10 cellular contexts compared by ENCODE assay signal in genomic region chr19:49120325-49120683, GRCh38. TPM values are rescaled to one million over a fixed set of nuclear protein-coding genes. Genes with fewer than 3 reads are reported as not detected.
A peak's percentile ranks its signal among the peaks of the same experiment; 100 is the strongest.
DNase-seq lines count a peak whose midpoint lies in the region; ATAC-seq and TF ChIP-seq lines count a peak whose summit lies in the region.
"Had no signal": no experiment of that assay in that cellular context is flagged by ENCODE, and none has a peak within 500 bp of the region (broad histone marks: within the 10 kb centered on the region; RNA-seq: fewer than 3 reads in every experiment).

No MANE protein-coding gene starts in this region.

- TF ChIP-seq CTCF in DND-41 (IDR thresholded peaks at IDR 0.05; ENCODE audit: borderline replicate concordance, extremely low read depth, low read length, poor library complexity, severe bottlenecking), result no peak
- TF ChIP-seq CTCF in colonic mucosa (IDR thresholded peaks at IDR 0.05), result no peak
- no peak for TF ChIP-seq CTCF in osteoblast (IDR thresholded peaks at IDR 0.05; ENCODE audit: extremely low read depth, low read depth, low read length)
- no peak for TF ChIP-seq CTCF in body of pancreas (IDR thresholded peaks at IDR 0.05)

- no peaks in the 10 kb centered on the region for H3K9me3 ChIP-seq in DND-41 (ENCODE audit: insufficient read depth, low read length, severe bottlenecking)
- no peaks in the 10 kb centered on the region for H3K9me3 ChIP-seq in NT2/D1 (ENCODE audit: insufficient read depth, low read length)
- no peaks in the 10 kb centered on the region for H3K9me3 ChIP-seq in colonic mucosa
- no peaks in the 10 kb centered on the region for H3K9me3 ChIP-seq in osteoblast (ENCODE audit: low read depth, low read length)
- no peaks in the 10 kb centered on the region for H3K9me3 ChIP-seq in body of pancreas
- H3K9me3 ChIP-seq: gastrocnemius medialis had no signal

- no peak overlapping the region for H2AFZ ChIP-seq in DND-41 (ENCODE audit: low read depth, low read length)
- no peak overlapping the region for H2AFZ ChIP-seq in osteoblast (ENCODE audit: low read length)

- ATAC-seq in DND-41 (ENCODE audit: insufficient read depth, low read depth) (no peak), HG03457 (IDR thresholded peaks at IDR 0.05; ENCODE audit: unreplicated experiment) (no peak), GM21515 (IDR thresholded peaks at IDR 0.05; ENCODE audit: unreplicated experiment) (no peak), body of pancreas (no peak), HG02938 (IDR thresholded peaks at IDR 0.05; ENCODE audit: unreplicated experiment) (no peak)

- H3K79me2 ChIP-seq in DND-41 (ENCODE audit: insufficient read depth, low read length) (peaks cover 22% of the 10 kb centered on the region), osteoblast (ENCODE audit: insufficient read depth, low read length) (no peaks in the 10 kb centered on the region)

- H3K9ac ChIP-seq in DND-41 (ENCODE audit: low read depth, low read length) (peak overlapping the region; percentile 84), NT2/D1 (ENCODE audit: insufficient read length, low read depth) (peak overlapping the region; percentile 70), colonic mucosa (ENCODE audit: low read depth in 2 of 2, low read length in 2 of 2) (peak overlapping the region; percentile 66 to 72)

- DNase-seq in DND-41 (no peak), NT2/D1 (ENCODE audit: low read depth, low spot score) (no peak), colonic mucosa (no peak), osteoblast (ENCODE audit: insufficient read length, low spot score, missing footprints) (peak; percentile 58), body of pancreas (no peak)
- DNase-seq: NCI-H187 had no signal

- no peak for TF ChIP-seq POLR2A in body of pancreas (IDR thresholded peaks at IDR 0.05)

- peaks cover 5% of the 10 kb centered on the region for H3K36me3 ChIP-seq in DND-41 (ENCODE audit: insufficient read depth, low read length)
- peaks cover 2% of the 10 kb centered on the region for H3K36me3 ChIP-seq in NT2/D1 (ENCODE audit: insufficient read depth, insufficient read length, low read length)
- H3K36me3 ChIP-seq in colonic mucosa, result no peaks in the 10 kb centered on the region
- no peaks in the 10 kb centered on the region for H3K36me3 ChIP-seq in osteoblast (ENCODE audit: insufficient read depth, low read length)
- H3K36me3 ChIP-seq in body of pancreas (replicated peaks in 1 of 2; ENCODE audit: insufficient read depth in 1 of 2, low read depth in 2 of 2), result no peaks in the 10 kb centered on the region
- H3K36me3 ChIP-seq: gastrocnemius medialis had no signal

- peaks cover 3% of the 10 kb centered on the region for H4K20me1 ChIP-seq in DND-41 (ENCODE audit: insufficient read depth, low read length)
- no peaks in the 10 kb centered on the region for H4K20me1 ChIP-seq in osteoblast (ENCODE audit: insufficient read depth, low read length)

- H3K4me2 ChIP-seq in DND-41 (ENCODE audit: insufficient read depth, low read length), result peak overlapping the region; percentile 94
- no peak overlapping the region for H3K4me2 ChIP-seq in osteoblast (ENCODE audit: insufficient read depth, low read length)

- H3K27ac ChIP-seq in DND-41 (ENCODE audit: low read length) (no peak overlapping the region), colonic mucosa (no peak overlapping the region), osteoblast (ENCODE audit: low read depth, low read length) (no peak overlapping the region), body of pancreas (peak overlapping the region in 2 of 4 donors; percentile 98 to 100)

- H3K4me1 ChIP-seq in DND-41 (ENCODE audit: insufficient read depth, low read length) (peaks cover 41% of the 10 kb centered on the region), NT2/D1 (ENCODE audit: insufficient read depth, insufficient read length) (peaks cover 3% of the 10 kb centered on the region), colonic mucosa (peaks cover 18% of the 10 kb centered on the region), osteoblast (ENCODE audit: insufficient read depth, low read length) (peaks cover 10% of the 10 kb centered on the region), body of pancreas (peaks cover 31% of the 10 kb centered on the region)

- intact Hi-C loops in colonic mucosa (cut with DNase I) (no loop called here), body of pancreas (cut with DNase I) (no loop called here)

- H3K27me3 ChIP-seq in DND-41 (ENCODE audit: insufficient read depth, low read length, poor library complexity) (no peaks in the 10 kb centered on the region), NT2/D1 (ENCODE audit: insufficient read depth, insufficient read length) (peaks cover 19% of the 10 kb centered on the region), colonic mucosa (no peaks in the 10 kb centered on the region), osteoblast (ENCODE audit: insufficient read depth, low read length) (peaks cover 11% of the 10 kb centered on the region), body of pancreas (no peaks in the 10 kb centered on the region)

- WGBS in body of pancreas, 2 donors, result 13 to 53% methylated on average over 4 to 16 of the region's 16 CpGs

- H3K4me3 ChIP-seq in DND-41 (ENCODE audit: low read depth in 1 of 2, low read length in 2 of 2) (peak overlapping the region in 1 of 2 experiments; percentile 89; a peak in 2 of 4 replicates), NT2/D1 (ENCODE audit: insufficient read length, low read depth) (peak overlapping the region; percentile 30), colonic mucosa (peak overlapping the region; percentile 68), osteoblast (ENCODE audit: insufficient read depth, low read length) (no peak overlapping the region), body of pancreas (no peak overlapping the region)

RNA-seq across cellular contexts. Expression of gene PPFIA3, which starts 1.0 kb away (rescaled TPM):
- total RNA-seq in colonic mucosa (10 to 100 TPM; 27.5 to 36.3 TPM), osteoblast (1.1 and 1.2 TPM in 2 replicates), body of pancreas (10 to 100 TPM in 1 of 2 donors, 1 to 10 TPM in 1; 6.7 to 15.2 TPM)

RNA-seq across cellular contexts. Expression of gene C19orf73, which starts 1.4 kb away (rescaled TPM):
- 1 to 10 TPM; 3.5 to 4.8 TPM for total RNA-seq in colonic mucosa
- total RNA-seq in osteoblast, result 0.36 TPM in 1 of 2 replicates, not detected in the other
- 1 to 10 TPM in 1 of 2 donors, not detected in 1; 2.3 TPM for total RNA-seq in body of pancreas

RNA-seq across cellular contexts. Expression of gene LIN7B, which starts 6.1 kb away (rescaled TPM):
- total RNA-seq in colonic mucosa, result 10 to 100 TPM; 11.8 to 14.6 TPM
- 5.6 and 6.2 TPM in 2 replicates for total RNA-seq in osteoblast
- 10 to 100 TPM in 1 of 2 donors, 1 to 10 TPM in 1; 8.3 to 24.1 TPM for total RNA-seq in body of pancreas

RNA-seq across cellular contexts. Expression of gene HRC, which starts 34.9 kb away (rescaled TPM):
- total RNA-seq in colonic mucosa (1 to 10 TPM in 1 of 2 donors, under 1 TPM in 1; 0.53 to 1.8 TPM), osteoblast (not detected in 2 replicates), body of pancreas (1 to 10 TPM; 2.1 to 4.3 TPM)

RNA-seq across cellular contexts. Expression of gene SNRNP70, which starts 35.1 kb away (rescaled TPM):
- total RNA-seq in colonic mucosa (100 to 1,000 TPM; 124 to 204 TPM), osteoblast (105 and 111 TPM in 2 replicates), body of pancreas (100 to 1,000 TPM; 199 to 588 TPM)

Comparison
In these comparisons a context has a peak if more than half of its experiments do, and no peak if none do; other contexts are left out.
1. H3K4me3 ChIP-seq: peak in NT2/D1 (single experiment) and colonic mucosa (single experiment); none in osteoblast (single experiment) and body of pancreas (0 of 2).
2. Peak in every context shown above with its lines, with median percentiles within 50 percentile points of each other: H3K9ac ChIP-seq.